Comparison of ENCODE assay signal across 1 cellular context in the genomic region with DNA sequence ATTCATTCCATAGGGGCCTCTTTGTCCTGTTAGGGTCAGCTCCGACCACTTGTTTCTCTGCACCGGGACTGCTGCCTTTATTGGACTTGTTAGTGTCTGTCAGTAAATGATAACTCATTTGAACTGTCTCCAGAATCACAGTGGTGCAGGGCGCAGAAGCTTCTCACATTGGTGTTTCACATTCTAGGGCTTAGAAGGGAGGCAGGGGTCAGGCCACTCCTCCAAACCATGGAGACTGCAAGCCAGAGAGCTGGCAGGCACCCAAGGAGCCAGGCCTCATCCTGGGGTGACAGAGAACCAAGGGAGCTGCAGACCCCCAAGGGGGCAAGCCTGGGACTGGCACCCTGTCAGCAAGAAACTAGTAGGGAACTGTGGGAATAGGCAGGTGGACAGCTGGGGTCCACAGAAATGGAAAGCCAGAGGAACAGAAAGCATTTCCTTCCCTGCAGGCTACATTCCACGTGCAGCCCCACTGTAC.
A peak's percentile ranks its signal among the peaks of the same experiment; 100 is the strongest.
TF ChIP-seq lines count a peak whose summit lies in the region.

No MANE protein-coding gene starts in this region.

TF ChIP-seq in K562, 482 proteins besides CTCF, POLR2A, EP300 and RAD21 (continues in another document):
- TF ChIP-seq E2F4 (CRISPR knock-in tag; IDR thresholded peaks at IDR 0.05; ENCODE audit: low read depth) (no peak), POLR2AphosphoS5 (IDR thresholded peaks at IDR 0.05; ENCODE audit: control insufficient read depth, insufficient read depth, low read depth, low read length) (peak; percentile 49), EHMT2 (IDR thresholded peaks at IDR 0.05) (0 out of 2 replicates have a peak, but pooled peaks have one; percentile 19), HMGXB4 (CRISPR knock-in tag; IDR thresholded peaks at IDR 0.05) (no peak), CHD2 (IDR thresholded peaks at IDR 0.05; ENCODE audit: low read depth, low read length) (no peak), NR4A1 (CRISPR knock-in tag; IDR thresholded peaks at IDR 0.05) (no peak), NR4A1 (tag; IDR thresholded peaks at IDR 0.05) (peak; percentile 79), PBX2 (CRISPR knock-in tag; IDR thresholded peaks at IDR 0.05; ENCODE audit: low read depth) (no peak), PBX2 (tag; conservative IDR thresholded peaks at IDR 0.05; ENCODE audit: low read depth) (peak; percentile 81), SOX6 (IDR thresholded peaks at IDR 0.05) (0 out of 2 replicates have a peak, but pooled peaks have one; percentile 31), TCF3 (CRISPR knock-in tag; IDR thresholded peaks at IDR 0.05) (peak; percentile 72), SMAD4 (CRISPR knock-in tag; conservative IDR thresholded peaks at IDR 0.05) (peak; percentile 77; the same call in 1 of the 2 replicates), RCOR1 (IDR thresholded peaks at IDR 0.05; ENCODE audit: borderline replicate concordance in 1 of 2, low read depth in 2 of 2, low read length in 2 of 2) (peak in 1 of 2 experiments; percentile 47; a peak in 2 of 4 replicates), ZNF23 (CRISPR knock-in tag; IDR thresholded peaks at IDR 0.05) (no peak), ADNP (tag; IDR thresholded peaks at IDR 0.05) (no peak), CBFA2T2 (conservative IDR thresholded peaks at IDR 0.05) (peak; percentile 80), JUND (IDR thresholded peaks at IDR 0.05; ENCODE audit: borderline replicate concordance, low read depth, low read length) (peak; percentile 21; the same call in 1 of the 2 replicates), JUND (tag; IDR thresholded peaks at IDR 0.05; ENCODE audit: borderline replicate concordance, low read depth, low read length) (peak; percentile 69; the same call in 1 of the 3 replicates), DPF2 (IDR thresholded peaks at IDR 0.05) (peak; percentile 75), NR2C1 (IDR thresholded peaks at IDR 0.05) (no peak), NR2C1 (tag; IDR thresholded peaks at IDR 0.05) (peak; percentile 46; the same call in 1 of the 2 replicates), GABPB2 (CRISPR knock-in tag; conservative IDR thresholded peaks at IDR 0.05) (no peak), SRF (CRISPR knock-in tag; IDR thresholded peaks at IDR 0.05) (peak in 1 of 2 experiments; percentile 60; a peak in 2 of 4 replicates), CBFA2T3 (IDR thresholded peaks at IDR 0.05) (peak; percentile 90), ZEB2 (IDR thresholded peaks at IDR 0.05) (0 out of 2 replicates have a peak, but pooled peaks have one; percentile 13), STAT5A (IDR thresholded peaks at IDR 0.05; ENCODE audit: borderline replicate concordance, low read length) (peak; percentile 35; the same call in 1 of the 2 replicates), CSDE1 (IDR thresholded peaks at IDR 0.05) (no peak), ZNF592 (IDR thresholded peaks at IDR 0.05) (peak; percentile 78), MGA (IDR thresholded peaks at IDR 0.05) (peak; percentile 50; the same call in 1 of the 2 replicates), MECOM (CRISPR knock-in tag; IDR thresholded peaks at IDR 0.05) (peak; percentile 25; the same call in 1 of the 2 replicates), PHB2 (IDR thresholded peaks at IDR 0.05; ENCODE audit: low read depth) (no peak), ZKSCAN1 (IDR thresholded peaks at IDR 0.05; ENCODE audit: low read depth, low read length) (peak; percentile 55), OTX1 (CRISPR knock-in tag; IDR thresholded peaks at IDR 0.05) (no peak), HDAC1 (IDR thresholded peaks at IDR 0.05) (peak; percentile 30 to 64; a peak in 1 of 4 replicates), KAT7 (CRISPR knock-in tag; IDR thresholded peaks at IDR 0.05; ENCODE audit: borderline replicate concordance) (peak; percentile 56; the same call in 1 of the 2 replicates)
- TF ChIP-seq, protein P1, sequence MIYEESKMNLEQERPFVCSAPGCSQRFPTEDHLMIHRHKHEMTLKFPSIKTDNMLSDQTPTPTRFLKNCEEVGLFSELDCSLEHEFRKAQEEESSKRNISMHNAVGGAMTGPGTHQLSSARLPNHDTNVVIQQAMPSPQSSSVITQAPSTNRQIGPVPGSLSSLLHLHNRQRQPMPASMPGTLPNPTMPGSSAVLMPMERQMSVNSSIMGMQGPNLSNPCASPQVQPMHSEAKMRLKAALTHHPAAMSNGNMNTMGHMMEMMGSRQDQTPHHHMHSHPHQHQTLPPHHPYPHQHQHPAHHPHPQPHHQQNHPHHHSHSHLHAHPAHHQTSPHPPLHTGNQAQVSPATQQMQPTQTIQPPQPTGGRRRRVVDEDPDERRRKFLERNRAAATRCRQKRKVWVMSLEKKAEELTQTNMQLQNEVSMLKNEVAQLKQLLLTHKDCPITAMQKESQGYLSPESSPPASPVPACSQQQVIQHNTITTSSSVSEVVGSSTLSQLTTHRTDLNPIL (CRISPR knock-in tag; IDR thresholded peaks at IDR 0.05): no peak
